ENCODE assay signal across 13 cellular contexts in genomic region chr1:5623399-5623798, GRCh38.
"Had no signal": no experiment of that assay in that cellular context is flagged by ENCODE, and none has a peak within 500 bp of the region (broad histone marks: within the 10 kb centered on the region; RNA-seq: fewer than 3 reads in every experiment).

No MANE protein-coding gene starts in this region.

- H3K9me3 Mint-ChIP-seq: natural killer cell had no signal

- H3K4me1 ChIP-seq: thyroid gland, upper lobe of left lung, uterus had no signal

- H3K27ac Mint-ChIP-seq: natural killer cell had no signal

- H3K36me3 ChIP-seq: thyroid gland, upper lobe of left lung, uterus had no signal

- H3K36me3 Mint-ChIP-seq: natural killer cell had no signal

- H3K27me3 ChIP-seq: thyroid gland, upper lobe of left lung, uterus had no signal

- H3K9me3 ChIP-seq: mucosa of descending colon, thyroid gland, upper lobe of left lung, uterus had no signal

- ATAC-seq: left colon, mucosa of descending colon, natural killer cell had no signal

- DNase-seq: effector memory CD4-positive, alpha-beta T cell; hippocampal formation; left colon; mucosa of descending colon; natural killer cell; posterior cingulate gyrus; small intestine; stimulated activated CD4-positive, alpha-beta T cell treated with anti-CD3 and anti-CD28 coated beads, Interleukin-12 subunit alpha, Interleukin-12 subunit beta, amount 100 ng/mL, for 4 hours; stimulated activated naive CD4-positive, alpha-beta T cell treated with Interleukin-2 at 50 U/mL for 16 hours; thyroid gland; upper lobe of left lung; uterus had no signal

- H3K4me1 Mint-ChIP-seq: natural killer cell, neural crest cell had no signal

- H3K27ac ChIP-seq: thyroid gland, upper lobe of left lung, uterus had no signal

- H3K4me3 ChIP-seq: mucosa of descending colon, thyroid gland, upper lobe of left lung, uterus had no signal

- H3K4me3 Mint-ChIP-seq: natural killer cell, neural crest cell had no signal
